Comparison of ENCODE assay signal across 8 cellular contexts in genomic region chr1:72623299-72623708, GRCh38.
DNase-seq lines count a peak whose midpoint lies in the region; ATAC-seq and TF ChIP-seq lines count a peak whose summit lies in the region.

No MANE protein-coding gene starts in this region.

- WGBS in liver = 10% methylated on average over 4 of the region's 4 CpGs

- H3K4me1 ChIP-seq in liver (ENCODE audit: control insufficient read depth in 4 of 4, insufficient read depth in 4 of 4, low read length in 3 of 4) = peaks cover 0 to 4% (median 0%) of the 10 kb centered on the region in 4 donors
- H3K4me1 ChIP-seq in upper lobe of right lung = no peaks in the 10 kb centered on the region

- intact Hi-C loops in upper lobe of right lung (cut with DNase I) = no loop called here

- ATAC-seq in GM19468 (IDR thresholded peaks at IDR 0.05; ENCODE audit: extremely low read depth, unreplicated experiment) = peak; percentile 32
- peak; percentile 79 for ATAC-seq in HG03520 (IDR thresholded peaks at IDR 0.05; ENCODE audit: unreplicated experiment)
- ATAC-seq in upper lobe of right lung = peak; percentile 76

- H3K27ac ChIP-seq in liver (ENCODE audit: low read depth in 1 of 2, low read length in 2 of 2) (no peak overlapping the region), upper lobe of right lung (no peak overlapping the region)

- H3K4me3 ChIP-seq in cardiac fibroblast (replicated peaks in 1 of 2; ENCODE audit: low read depth in 2 of 2, low read length in 2 of 2) = peak overlapping the region in 1 of 2 donors; percentile 27
- peak overlapping the region in 2 of 3 donors; percentile 42 to 61 for H3K4me3 ChIP-seq in liver (ENCODE audit: low read depth in 1 of 3, low read length in 3 of 3)
- H3K4me3 ChIP-seq in upper lobe of right lung = no peak overlapping the region

- H3K27me3 ChIP-seq in liver (ENCODE audit: control insufficient read depth in 4 of 4, insufficient read depth in 4 of 4, low read length in 3 of 4) = peaks cover 0 to 2% (median 0%) of the 10 kb centered on the region in 4 donors
- no peaks in the 10 kb centered on the region for H3K27me3 ChIP-seq in upper lobe of right lung

- H3K9ac ChIP-seq in liver (ENCODE audit: low read depth in 1 of 2, low read length in 2 of 2) = no peak overlapping the region

- TF ChIP-seq CTCF in cardiac fibroblast (IDR thresholded peaks at IDR 0.05; ENCODE audit: low read depth, low read length) (peak; percentile 74), liver (IDR thresholded peaks at IDR 0.05; ENCODE audit: low read depth, low read length, missing input control) (peak; percentile 32), upper lobe of right lung (IDR thresholded peaks at IDR 0.05) (peak; percentile 57)

- H3K36me3 ChIP-seq in liver (ENCODE audit: control insufficient read depth in 4 of 4, insufficient read depth in 3 of 4, low read depth in 1 of 4, low read length in 3 of 4) (no peaks in the 10 kb centered on the region), upper lobe of right lung (no peaks in the 10 kb centered on the region)

- DNase-seq in DMS 273 treated with DMSO at 0.1 percent for 48 hours (lab: John Stamatoyannopoulos, UW) = peak; percentile 13
- DNase-seq in NCI-H82 treated with DMSO at 0.1 percent for 48 hours (lab: John Stamatoyannopoulos, UW; ENCODE audit: unreplicated experiment) = peak; percentile 44
- peak; percentile 57 to 72 for DNase-seq in cardiac fibroblast (ENCODE audit: low read depth in 2 of 2)
- no peak for DNase-seq in upper lobe of right lung
- no peak for DNase-seq in NCI-H1048 (lab: John Stamatoyannopoulos, UW)

- H3K9me3 ChIP-seq in liver (ENCODE audit: control insufficient read depth in 4 of 4, low read length in 3 of 4) (no peaks in the 10 kb centered on the region), upper lobe of right lung (no peaks in the 10 kb centered on the region)

- TF ChIP-seq RAD21 in liver (IDR thresholded peaks at IDR 0.05) = peak; percentile 76 to 77

TF ChIP-seq in liver, 16 proteins besides CTCF, POLR2A, EP300 and RAD21:
- TF ChIP-seq SP1 (IDR thresholded peaks at IDR 0.05) = no peak
- no peak for TF ChIP-seq MAX (IDR thresholded peaks at IDR 0.05)
- TF ChIP-seq TAF1 (conservative IDR thresholded peaks at IDR 0.05) = no peak
- no peak for TF ChIP-seq EGR1 (IDR thresholded peaks at IDR 0.05; ENCODE audit: low read depth in 2 of 2)
- TF ChIP-seq GABPA (IDR thresholded peaks at IDR 0.05 in 1 of 2, conservative IDR thresholded peaks at IDR 0.05 in 1 of 2) = no peak
- no peak for TF ChIP-seq YY1 (IDR thresholded peaks at IDR 0.05)
- no peak for TF ChIP-seq NR2F2 (IDR thresholded peaks at IDR 0.05)
- no peak for TF ChIP-seq REST (IDR thresholded peaks at IDR 0.05)
- no peak for TF ChIP-seq HNF4A (conservative IDR thresholded peaks at IDR 0.05)
- no peak for TF ChIP-seq JUND (IDR thresholded peaks at IDR 0.05)
- TF ChIP-seq FOXA2 (IDR thresholded peaks at IDR 0.05) = no peak
- no peak for TF ChIP-seq RXRA (IDR thresholded peaks at IDR 0.05)
- TF ChIP-seq ATF3 (IDR thresholded peaks at IDR 0.05) = no peak
- no peak for TF ChIP-seq HNF4G (IDR thresholded peaks at IDR 0.05)
- no peak for TF ChIP-seq ZBTB33 (IDR thresholded peaks at IDR 0.05)
- TF ChIP-seq FOXA1 (IDR thresholded peaks at IDR 0.05) = no peak
TF ChIP-seq in liver: peak in this region for 0.

Comparison
In these comparisons a context has a peak if more than half of its experiments do, and no peak if none do; other contexts are left out.
1. DNase-seq: peak in DMS 273 treated with DMSO at 0.1 percent for 48 hours (single experiment), NCI-H82 treated with DMSO at 0.1 percent for 48 hours (single experiment) and cardiac fibroblast (2 of 2); none in upper lobe of right lung (single experiment) and NCI-H1048 (single experiment).
2. Peak in every context shown above with its lines, with median percentiles within 50 percentile points of each other: ATAC-seq and CTCF ChIP-seq.